ENCODE assay signal across 14 cellular contexts in the genomic region with DNA sequence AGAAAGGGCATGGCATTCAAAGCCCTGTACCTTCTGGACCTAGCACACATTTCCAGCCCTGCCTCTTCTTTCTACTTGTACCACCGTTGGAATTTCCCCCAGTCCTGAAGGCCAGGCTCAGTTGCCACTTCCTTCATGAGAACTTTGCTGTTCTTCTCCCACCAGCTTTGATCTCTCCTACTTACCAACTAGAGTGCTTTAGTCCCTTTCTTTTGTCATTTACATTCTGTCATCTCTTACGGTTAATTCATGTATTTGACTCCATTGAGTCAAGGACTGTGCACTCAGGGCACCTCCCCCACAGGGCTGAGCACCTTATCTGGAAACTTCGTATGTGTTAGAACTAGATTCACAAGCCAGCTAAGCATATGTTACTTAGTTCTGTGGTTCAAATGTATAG. TPM values are rescaled to one million over a fixed set of nuclear protein-coding genes. Genes with fewer than 3 reads are reported as not detected.
DNase-seq lines count a peak whose midpoint lies in the region; ATAC-seq, FAIRE-seq and TF ChIP-seq lines count a peak whose summit lies in the region.
"Had no signal": no experiment of that assay in that cellular context is flagged by ENCODE, and none has a peak within 500 bp of the region (broad histone marks: within the 10 kb centered on the region; RNA-seq: fewer than 3 reads in every experiment).

No MANE protein-coding gene starts in this region.

- no peak overlapping the region for H2BK12ac ChIP-seq in H9 (ENCODE audit: insufficient read length, low read depth, low read length)

- no peak overlapping the region for H3K23ac ChIP-seq in H9 (ENCODE audit: insufficient read length, low read depth, low read length)

- no peak overlapping the region for H3K4ac ChIP-seq in H9 (ENCODE audit: low read depth, low read length)

- no peak overlapping the region for H4K91ac ChIP-seq in H9 (ENCODE audit: insufficient read length, low read depth, low read length)

- H3K9ac ChIP-seq in H9 (ENCODE audit: extremely low read depth, insufficient read length, low read length): no peak overlapping the region

- no peaks in the 10 kb centered on the region for H3K23me2 ChIP-seq in H9 (ENCODE audit: insufficient read length, low read depth, low read length, poor library complexity, severe bottlenecking)

- H3K4me1 ChIP-seq in H9 (ENCODE audit: insufficient read depth, low read length): no peaks in the 10 kb centered on the region

- H3K14ac ChIP-seq in H9 (ENCODE audit: insufficient read depth, low read length): no peak overlapping the region

- H2AK5ac ChIP-seq in H9 (ENCODE audit: insufficient read length, low read length): no peak overlapping the region

- H3K18ac ChIP-seq in H9 (ENCODE audit: insufficient read length, low read depth, low read length): no peak overlapping the region

- no peaks in the 10 kb centered on the region for H4K20me1 ChIP-seq in H9 (ENCODE audit: control insufficient read depth, insufficient read depth, insufficient read length)

- TF ChIP-seq CTCF in H9 (conservative IDR thresholded peaks at IDR 0.05): no peak

- no CpG with 5 or more reads among the region's 3 CpGs for WGBS in H9 (ENCODE audit: extremely low coverage, insufficient read length, low lambda C conversion rate)

- H3K36me3 Mint-ChIP-seq in activated naive CD8-positive, alpha-beta T cell: peaks cover 19% of the 10 kb centered on the region
- H3K36me3 Mint-ChIP-seq in H9 (ENCODE audit: insufficient read depth in 1 of 3, low read depth in 3 of 3): peaks cover 0 to 2% (median 0%) of the 10 kb centered on the region in 3 experiments; a peak in 4 of 7 replicates

- no peaks in the 10 kb centered on the region for H3K27me3 ChIP-seq in H9 (ENCODE audit: insufficient read depth, low read length)

- no peak overlapping the region for H3T11ph ChIP-seq in H9 (ENCODE audit: low read length)

- H3K79me2 ChIP-seq in H9 (ENCODE audit: insufficient read depth, low read length): no peaks in the 10 kb centered on the region

- no peaks in the 10 kb centered on the region for H3K27me3 Mint-ChIP-seq in activated naive CD8-positive, alpha-beta T cell
- H3K27me3 Mint-ChIP-seq in H9 (ENCODE audit: low read depth): no peaks in the 10 kb centered on the region

- H3K27ac Mint-ChIP-seq in activated naive CD8-positive, alpha-beta T cell: peak overlapping the region; percentile 100
- H3K27ac Mint-ChIP-seq in H9: 0 out of 7 replicates have a peak overlapping the region, but pooled peaks of 1 of the 3 experiments have one; percentile 25

- DNase-seq in GM18507 (ENCODE audit: extremely low spot score, insufficient read length, low read depth) (no peak), NCI-H526 treated with DMSO at 0.1 percent for 48 hours (lab: John Stamatoyannopoulos, UW) (no peak), H9 (no peak)
- peak; percentile 67 to 75 for DNase-seq in activated CD4-positive, alpha-beta T cell treated with anti-CD3 and anti-CD28 coated beads, Interleukin-2, amount 50 U/mL, for 4 hours
- DNase-seq in stimulated activated CD4-positive, alpha-beta T cell treated with anti-CD3 and anti-CD28 coated beads, Interleukin-4, amount 100 ng/mL, for 48 hours (ENCODE audit: low read depth in 2 of 2): peak; percentile 49 to 67
- DNase-seq: AML-193, dermis blood vessel endothelial cell, HCEC 1CT, NCI-H69, occipital lobe had no signal

- no peak overlapping the region for H2BK5ac ChIP-seq in H9 (ENCODE audit: insufficient read length, low read length)

- H3K79me1 ChIP-seq in H9 (ENCODE audit: insufficient read depth, low read depth, low read length, poor library complexity, severe bottlenecking): no peaks in the 10 kb centered on the region

- peaks cover 3% of the 10 kb centered on the region for H3K9me3 Mint-ChIP-seq in activated naive CD8-positive, alpha-beta T cell (ENCODE audit: low read depth)
- H3K9me3 Mint-ChIP-seq in H9: no peaks in the 10 kb centered on the region

- no peak overlapping the region for H2BK120ac ChIP-seq in H9 (ENCODE audit: low read depth, low read length, poor library complexity, severe bottlenecking)

- no peak overlapping the region for H4K8ac ChIP-seq in H9 (replicated peaks; ENCODE audit: insufficient read length, low read depth, low read length)

- no peak overlapping the region for H3K56ac ChIP-seq in H9 (ENCODE audit: insufficient read length, low read depth, low read length)

- H3K4me1 Mint-ChIP-seq in activated naive CD8-positive, alpha-beta T cell (ENCODE audit: low read depth): peaks cover 83% of the 10 kb centered on the region
- H3K4me1 Mint-ChIP-seq in H9: peaks cover 11 to 13% of the 10 kb centered on the region in 2 experiments; a peak in 3 of 4 replicates

- H3K4me2 ChIP-seq in H9 (ENCODE audit: insufficient read depth, insufficient read length, low read length): no peak overlapping the region

- H2BK15ac ChIP-seq in H9 (ENCODE audit: low read depth, low read length): no peak overlapping the region

- peak; percentile 71 for FAIRE-seq in GM18507 (lab: Jason Lieb, UNC)

- ATAC-seq in GM21526 (IDR thresholded peaks at IDR 0.05; ENCODE audit: low FRiP score, unreplicated experiment) (no peak), HG02970 (IDR thresholded peaks at IDR 0.05; ENCODE audit: low FRiP score, unreplicated experiment) (no peak)
- ATAC-seq: left lobe of liver had no signal

- H3K4me3 Mint-ChIP-seq in activated naive CD8-positive, alpha-beta T cell: peak overlapping the region; percentile 81
- H3K4me3 Mint-ChIP-seq in H9: no peak overlapping the region

- H2AFZ ChIP-seq in H9 (ENCODE audit: low read length): no peak overlapping the region

- H3K9me3 ChIP-seq in H9 (ENCODE audit: control insufficient read depth, low read depth, low read length): no peaks in the 10 kb centered on the region

- no peak overlapping the region for H4K5ac ChIP-seq in H9 (ENCODE audit: insufficient read length, low read depth, low read length)

- H2BK20ac ChIP-seq in H9 (ENCODE audit: low read depth, low read length, poor library complexity, severe bottlenecking): no peak overlapping the region

- no peak overlapping the region for H3K27ac ChIP-seq in H9 (ENCODE audit: insufficient read length, low read depth, low read length)

RNA-seq across cellular contexts. Expression of a gene that starts 26.3 kb away (rescaled TPM):
- total RNA-seq in H9 (2021): 13.8 and 14.7 TPM in 2 replicates
- total RNA-seq: dermis blood vessel endothelial cell had no signal

Comparison
In these comparisons a context has a peak if more than half of its experiments do, and no peak if none do; other contexts are left out.
1. DNase-seq: peak in activated CD4-positive, alpha-beta T cell treated with anti-CD3 and anti-CD28 coated beads, Interleukin-2, amount 50 U/mL, for 4 hours (2 of 2) and stimulated activated CD4-positive, alpha-beta T cell treated with anti-CD3 and anti-CD28 coated beads, Interleukin-4, amount 100 ng/mL, for 48 hours (2 of 2); none in GM18507 (single experiment), NCI-H526 treated with DMSO at 0.1 percent for 48 hours (single experiment) and H9 (single experiment).